Comparison of ENCODE assay signal across 8 cellular contexts in genomic region chr22:29268511-29269229, GRCh38. TPM values are rescaled to one million over a fixed set of nuclear protein-coding genes. Genes with fewer than 3 reads are reported as not detected.
A peak's percentile ranks its signal among the peaks of the same experiment; 100 is the strongest.
DNase-seq lines count a peak whose midpoint lies in the region; ATAC-seq, FAIRE-seq and TF ChIP-seq lines count a peak whose summit lies in the region.

No MANE protein-coding gene starts in this region.

- peaks cover 50% of the 10 kb centered on the region for H3K4me1 Mint-ChIP-seq in T-helper 2 cell treated with Interferon-gamma antibody and Interleukin-4, amounts not matched to agents 5 μg/mL and 100 μg/mL, for 36 hours (ENCODE audit: low read depth)
- H3K4me1 Mint-ChIP-seq in central memory CD8-positive, alpha-beta T cell: peaks cover 68% of the 10 kb centered on the region

- ATAC-seq in GM19452 (IDR thresholded peaks at IDR 0.05; ENCODE audit: unreplicated experiment): peak; percentile 29
- ATAC-seq in central memory CD8-positive, alpha-beta T cell (replicated peaks; ENCODE audit: extremely low read depth, poor library complexity, severe bottlenecking): peak; percentile 8
- ATAC-seq in HG02938 (IDR thresholded peaks at IDR 0.05; ENCODE audit: unreplicated experiment): no peak

- H3K4me1 ChIP-seq in keratinocyte (ENCODE audit: control insufficient read depth, extremely low read depth, insufficient read depth, low read length): peaks cover 23% of the 10 kb centered on the region

- peak overlapping the region; percentile 100 for H3K27ac ChIP-seq in keratinocyte (ENCODE audit: control insufficient read depth, insufficient read depth, low read length)

- no peaks in the 10 kb centered on the region for H3K27me3 ChIP-seq in keratinocyte (ENCODE audit: control insufficient read depth, extremely low read depth, insufficient read depth, low read length)

- H3K27ac Mint-ChIP-seq in T-helper 2 cell treated with Interferon-gamma antibody and Interleukin-4, amounts not matched to agents 5 μg/mL and 100 μg/mL, for 36 hours: peak overlapping the region; percentile 98
- H3K27ac Mint-ChIP-seq in central memory CD8-positive, alpha-beta T cell (ENCODE audit: low read depth): peak overlapping the region; percentile 99

- peaks cover 37% of the 10 kb centered on the region for H4K20me1 ChIP-seq in keratinocyte (ENCODE audit: control insufficient read depth, extremely low read depth, insufficient read depth, low read length)

- DNase-seq in C1 segment of cervical spinal cord (lab: John Stamatoyannopoulos, UW) (peak in 9 of 14 donors; percentile 63 to 87 (median 76)), HT-29 (ENCODE audit: low spot score) (peak; percentile 53), keratinocyte (ENCODE audit: low read depth, low spot score) (no peak)
- no peak for DNase-seq in T-helper 2 cell treated with Interferon-gamma antibody and Interleukin-4, amounts not matched to agents 5 μg/mL and 100 μg/mL, for 36 hours (ENCODE audit: low spot score)
- peak in 1 of 2 donors; percentile 23 for DNase-seq in central memory CD8-positive, alpha-beta T cell (ENCODE audit: low spot score in 2 of 2)
- DNase-seq in stimulated activated CD4-positive, alpha-beta T cell treated with anti-CD3 and anti-CD28 coated beads, Interleukin-12 subunit alpha, Interleukin-12 subunit beta, amount 100 ng/mL, for 4 hours: peak; percentile 31

- peak overlapping the region; percentile 100 for H3K9ac ChIP-seq in keratinocyte (ENCODE audit: control insufficient read depth, extremely low read depth, insufficient read depth, low read length)

- peaks cover 16 to 30% of the 10 kb centered on the region in 2 experiments for H3K36me3 ChIP-seq in keratinocyte (ENCODE audit: control insufficient read depth in 2 of 2, extremely low read depth in 1 of 2, insufficient read depth in 2 of 2, low read length in 2 of 2)

- no peaks in the 10 kb centered on the region for H3K9me3 Mint-ChIP-seq in T-helper 2 cell treated with Interferon-gamma antibody and Interleukin-4, amounts not matched to agents 5 μg/mL and 100 μg/mL, for 36 hours
- H3K9me3 Mint-ChIP-seq in central memory CD8-positive, alpha-beta T cell: no peaks in the 10 kb centered on the region

- H3K36me3 Mint-ChIP-seq in T-helper 2 cell treated with Interferon-gamma antibody and Interleukin-4, amounts not matched to agents 5 μg/mL and 100 μg/mL, for 36 hours (ENCODE audit: low read depth): peaks cover 58% of the 10 kb centered on the region
- H3K36me3 Mint-ChIP-seq in central memory CD8-positive, alpha-beta T cell (ENCODE audit: insufficient read depth): peaks cover 43% of the 10 kb centered on the region

- peaks cover 3% of the 10 kb centered on the region for H3K27me3 Mint-ChIP-seq in T-helper 2 cell treated with Interferon-gamma antibody and Interleukin-4, amounts not matched to agents 5 μg/mL and 100 μg/mL, for 36 hours (ENCODE audit: low read depth)
- no peaks in the 10 kb centered on the region for H3K27me3 Mint-ChIP-seq in central memory CD8-positive, alpha-beta T cell

- H3K9me3 ChIP-seq in keratinocyte (ENCODE audit: control insufficient read depth, low read depth, low read length): no peaks in the 10 kb centered on the region

- peaks cover 72% of the 10 kb centered on the region for H3K79me2 ChIP-seq in keratinocyte (ENCODE audit: control insufficient read depth, insufficient read depth, low read length)

- H3K4me2 ChIP-seq in keratinocyte (ENCODE audit: control insufficient read depth, extremely low read depth, insufficient read depth, low read depth, low read length): peak overlapping the region; percentile 83

- H3K4me3 Mint-ChIP-seq in T-helper 2 cell treated with Interferon-gamma antibody and Interleukin-4, amounts not matched to agents 5 μg/mL and 100 μg/mL, for 36 hours: peak overlapping the region; percentile 93
- peak overlapping the region; percentile 94 for H3K4me3 Mint-ChIP-seq in central memory CD8-positive, alpha-beta T cell

- TF ChIP-seq CTCF in keratinocyte (optimal IDR thresholded peaks at IDR 0.05 in 1 of 3, IDR thresholded peaks at IDR 0.05 in 1 of 3, conservative IDR thresholded peaks at IDR 0.05 in 1 of 3; ENCODE audit: extremely low read depth in 1 of 3, insufficient read depth in 2 of 3, low read length in 3 of 3): no peak

- peak overlapping the region; percentile 82 to 92 (median 89) for H3K4me3 ChIP-seq in keratinocyte (ENCODE audit: control insufficient read depth in 2 of 3, extremely low read depth in 1 of 3, insufficient read depth in 2 of 3, low read depth in 1 of 3, low read length in 3 of 3)

- no peaks in the 10 kb centered on the region for H3K9me1 ChIP-seq in keratinocyte (ENCODE audit: control insufficient read depth, extremely low read depth, insufficient read depth, low read length)

- FAIRE-seq in keratinocyte (lab: Jason Lieb, UNC): no peak

- dilution Hi-C loops in keratinocyte (cut with MboI; ENCODE audit: extremely low pct_ligation_motif_present, low sequenced_read_pairs): no loop called here

- H2AFZ ChIP-seq in keratinocyte (ENCODE audit: control insufficient read depth, low read length): peak overlapping the region; percentile 63

RNA-seq across cellular contexts. Expression of gene EWSR1, which starts 0.6 kb away (rescaled TPM):
- 372 TPM in 2 replicates for total RNA-seq in HT-29 (2014; rRNA removed; shearing (Covaris generic))
- polyA plus RNA-seq in keratinocyte: 245 to 280 TPM (median 257 TPM) in 3 replicates
- polyA plus RNA-seq in keratinocyte (2011; ENCODE audit: low read depth): 108 TPM
- 146 and 159 TPM in 2 replicates for polyA plus RNA-seq in keratinocyte (2011; cell fraction: cytosol; rRNA removed)
- 475 and 506 TPM in 2 replicates for polyA plus RNA-seq in keratinocyte (2011; cell fraction: nucleus; rRNA removed)
- polyA plus RNA-seq in keratinocyte (2012; ENCODE audit: low replicate concordance): 97.0 and 325 TPM in 2 replicates
- 384 to 460 TPM (median 413 TPM) in 3 replicates for polyA minus RNA-seq in keratinocyte
- polyA minus RNA-seq in keratinocyte (2011; cell fraction: cytosol; rRNA and poly(A)+ RNA removed): 154 TPM
- 92.0 and 156 TPM in 2 replicates for polyA minus RNA-seq in keratinocyte (2011; cell fraction: nucleus; rRNA and poly(A)+ RNA removed)

RNA-seq across cellular contexts. Expression of gene RHBDD3, which starts 0.9 kb away (rescaled TPM):
- 60.8 and 72.4 TPM in 2 replicates for total RNA-seq in HT-29 (2014; rRNA removed; shearing (Covaris generic))
- 10.3 to 16.2 TPM (median 10.9 TPM) in 3 replicates for polyA plus RNA-seq in keratinocyte
- polyA plus RNA-seq in keratinocyte (2011; ENCODE audit: low read depth): 3.2 TPM
- polyA plus RNA-seq in keratinocyte (2011; cell fraction: cytosol; rRNA removed): 5.2 and 13.8 TPM in 2 replicates
- polyA plus RNA-seq in keratinocyte (2011; cell fraction: nucleus; rRNA removed): 25.4 and 32.0 TPM in 2 replicates
- 7.8 and 14.2 TPM in 2 replicates for polyA plus RNA-seq in keratinocyte (2012; ENCODE audit: low replicate concordance)
- 3.8 to 8.6 TPM (median 5.8 TPM) in 3 replicates for polyA minus RNA-seq in keratinocyte
- 13.6 TPM for polyA minus RNA-seq in keratinocyte (2011; cell fraction: cytosol; rRNA and poly(A)+ RNA removed)
- 10.2 and 12.6 TPM in 2 replicates for polyA minus RNA-seq in keratinocyte (2011; cell fraction: nucleus; rRNA and poly(A)+ RNA removed)

RNA-seq across cellular contexts. Expression of gene GAS2L1, which starts 37.8 kb away (rescaled TPM):
- 23.7 and 25.2 TPM in 2 replicates for total RNA-seq in HT-29 (2014; rRNA removed; shearing (Covaris generic))
- polyA plus RNA-seq in keratinocyte: 11.3 to 21.1 TPM (median 12.2 TPM) in 3 replicates
- 1.6 TPM for polyA plus RNA-seq in keratinocyte (2011; ENCODE audit: low read depth)
- 7.8 and 24.6 TPM in 2 replicates for polyA plus RNA-seq in keratinocyte (2011; cell fraction: cytosol; rRNA removed)
- 16.5 and 25.9 TPM in 2 replicates for polyA plus RNA-seq in keratinocyte (2011; cell fraction: nucleus; rRNA removed)
- polyA plus RNA-seq in keratinocyte (2012; ENCODE audit: low replicate concordance): 9.8 and 36.4 TPM in 2 replicates
- 6.2 to 25.9 TPM (median 9.1 TPM) in 3 replicates for polyA minus RNA-seq in keratinocyte
- polyA minus RNA-seq in keratinocyte (2011; cell fraction: cytosol; rRNA and poly(A)+ RNA removed): 42.2 TPM
- polyA minus RNA-seq in keratinocyte (2011; cell fraction: nucleus; rRNA and poly(A)+ RNA removed): 13.7 and 15.8 TPM in 2 replicates

RNA-seq across cellular contexts. Expression of gene RASL10A, which starts 46.8 kb away (rescaled TPM):
- total RNA-seq in HT-29 (2014; rRNA removed; shearing (Covaris generic)): 0.99 and 2.1 TPM in 2 replicates
- polyA plus RNA-seq in keratinocyte: 0.07 to 0.09 TPM in 2 of 3 replicates, not detected in the other
- polyA plus RNA-seq in keratinocyte (2011; ENCODE audit: low read depth): not detected
- not detected in 2 replicates for polyA plus RNA-seq in keratinocyte (2011; cell fraction: cytosol; rRNA removed)
- 0.78 and 0.89 TPM in 2 replicates for polyA plus RNA-seq in keratinocyte (2011; cell fraction: nucleus; rRNA removed)
- polyA plus RNA-seq in keratinocyte (2012; ENCODE audit: low replicate concordance): 0.25 TPM in 1 of 2 replicates, not detected in the other
- 0.43 TPM in 1 of 3 replicates, not detected in the others for polyA minus RNA-seq in keratinocyte
- polyA minus RNA-seq in keratinocyte (2011; cell fraction: cytosol; rRNA and poly(A)+ RNA removed): not detected
- polyA minus RNA-seq in keratinocyte (2011; cell fraction: nucleus; rRNA and poly(A)+ RNA removed): 0.42 TPM in 1 of 2 replicates, not detected in the other

Comparison
In these comparisons a context has a peak if more than half of its experiments do, and no peak if none do; other contexts are left out.
1. DNase-seq: peak in C1 segment of cervical spinal cord (9 of 14), HT-29 (single experiment) and stimulated activated CD4-positive, alpha-beta T cell treated with anti-CD3 and anti-CD28 coated beads, Interleukin-12 subunit alpha, Interleukin-12 subunit beta, amount 100 ng/mL, for 4 hours (single experiment); none in T-helper 2 cell treated with Interferon-gamma antibody and Interleukin-4, amounts not matched to agents 5 μg/mL and 100 μg/mL, for 36 hours (single experiment) and keratinocyte (single experiment).